1 cellular context compared by ENCODE assay signal in the genomic region with DNA sequence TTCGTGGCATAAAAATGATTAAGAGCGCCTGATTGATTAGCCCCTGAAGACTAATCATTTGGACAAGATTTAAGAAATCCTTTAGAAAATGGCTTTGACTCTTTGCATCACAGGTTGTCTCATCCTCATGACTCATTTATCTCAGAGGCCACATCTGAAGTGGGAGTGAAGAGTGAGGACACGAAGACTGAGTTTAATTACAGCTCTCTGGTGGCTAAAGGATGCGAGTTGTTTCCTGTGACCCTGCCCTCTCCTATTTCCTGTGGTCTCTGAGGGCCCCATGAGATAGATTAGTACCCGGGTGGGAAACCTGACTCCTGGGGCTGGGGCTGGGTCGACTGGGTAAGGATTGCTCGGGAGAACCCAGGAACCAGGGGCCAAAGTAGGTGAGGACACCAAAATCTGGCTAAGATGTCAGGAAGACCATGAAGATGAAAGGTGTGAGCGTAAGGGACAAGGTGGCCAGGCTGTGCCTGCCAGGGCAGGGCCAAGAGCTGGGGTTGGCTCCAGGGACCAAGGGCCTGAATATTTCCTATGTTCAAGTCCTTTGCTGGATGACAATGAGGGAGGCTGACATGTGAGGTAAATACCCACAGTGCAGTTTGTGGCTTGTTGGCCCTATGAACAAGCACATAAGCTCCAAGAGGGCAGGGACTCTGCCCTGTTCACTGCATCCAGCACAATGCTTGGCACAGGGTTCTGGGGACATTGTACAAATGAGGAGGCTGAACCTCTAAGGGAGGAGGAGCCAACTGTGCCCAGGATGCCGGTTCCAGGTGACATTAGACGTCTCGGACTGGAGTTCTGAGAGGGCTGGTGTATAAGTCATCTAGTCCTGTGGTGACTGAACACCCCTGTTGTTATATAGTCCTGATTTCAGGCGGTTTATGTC.
TF ChIP-seq lines count a peak whose summit lies in the region.

No MANE protein-coding gene starts in this region.

TF ChIP-seq in HepG2, 621 proteins besides CTCF, POLR2A, EP300 and RAD21:
- TF ChIP-seq ZNF740 (CRISPR knock-in tag; IDR thresholded peaks at IDR 0.05) = no peak
- no peak for TF ChIP-seq RFX5 (IDR thresholded peaks at IDR 0.05; ENCODE audit: low read depth, low read length)
- TF ChIP-seq AGO1 (IDR thresholded peaks at IDR 0.05; ENCODE audit: low read depth, low read length, poor library complexity, severe bottlenecking) = no peak
- no peak for TF ChIP-seq ZNF160 (CRISPR knock-in tag; IDR thresholded peaks at IDR 0.05)
- TF ChIP-seq SATB2 (CRISPR knock-in tag; IDR thresholded peaks at IDR 0.05) = no peak
- TF ChIP-seq ZEB1 (IDR thresholded peaks at IDR 0.05; ENCODE audit: insufficient replicate concordance, low read depth) = no peak
- no peak for TF ChIP-seq HOXA5 (CRISPR knock-in tag; IDR thresholded peaks at IDR 0.05)
- TF ChIP-seq, protein P1, sequence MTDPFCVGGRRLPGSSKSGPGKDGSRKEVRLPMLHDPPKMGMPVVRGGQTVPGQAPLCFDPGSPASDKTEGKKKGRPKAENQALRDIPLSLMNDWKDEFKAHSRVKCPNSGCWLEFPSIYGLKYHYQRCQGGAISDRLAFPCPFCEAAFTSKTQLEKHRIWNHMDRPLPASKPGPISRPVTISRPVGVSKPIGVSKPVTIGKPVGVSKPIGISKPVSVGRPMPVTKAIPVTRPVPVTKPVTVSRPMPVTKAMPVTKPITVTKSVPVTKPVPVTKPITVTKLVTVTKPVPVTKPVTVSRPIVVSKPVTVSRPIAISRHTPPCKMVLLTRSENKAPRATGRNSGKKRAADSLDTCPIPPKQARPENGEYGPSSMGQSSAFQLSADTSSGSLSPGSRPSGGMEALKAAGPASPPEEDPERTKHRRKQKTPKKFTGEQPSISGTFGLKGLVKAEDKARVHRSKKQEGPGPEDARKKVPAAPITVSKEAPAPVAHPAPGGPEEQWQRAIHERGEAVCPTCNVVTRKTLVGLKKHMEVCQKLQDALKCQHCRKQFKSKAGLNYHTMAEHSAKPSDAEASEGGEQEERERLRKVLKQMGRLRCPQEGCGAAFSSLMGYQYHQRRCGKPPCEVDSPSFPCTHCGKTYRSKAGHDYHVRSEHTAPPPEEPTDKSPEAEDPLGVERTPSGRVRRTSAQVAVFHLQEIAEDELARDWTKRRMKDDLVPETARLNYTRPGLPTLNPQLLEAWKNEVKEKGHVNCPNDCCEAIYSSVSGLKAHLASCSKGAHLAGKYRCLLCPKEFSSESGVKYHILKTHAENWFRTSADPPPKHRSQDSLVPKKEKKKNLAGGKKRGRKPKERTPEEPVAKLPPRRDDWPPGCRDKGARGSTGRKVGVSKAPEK (CRISPR knock-in tag; IDR thresholded peaks at IDR 0.05; ENCODE audit: borderline replicate concordance) = no peak
- TF ChIP-seq ZNF496 (CRISPR knock-in tag; IDR thresholded peaks at IDR 0.05; ENCODE audit: insufficient replicate concordance) = no peak
- no peak for TF ChIP-seq CBX2 (IDR thresholded peaks at IDR 0.05; ENCODE audit: low read depth, low read length)
- no peak for TF ChIP-seq CBX2 (CRISPR knock-in tag; IDR thresholded peaks at IDR 0.05; ENCODE audit: low read depth)
- no peak for TF ChIP-seq ZNF547 (CRISPR knock-in tag; IDR thresholded peaks at IDR 0.05)
TF ChIP-seq in HepG2: peak in this region for 0.
